Comparison of ENCODE assay signal across 15 cellular contexts in genomic region chr13:100602472-100603142, GRCh38. TPM values are rescaled to one million over a fixed set of nuclear protein-coding genes. Genes with fewer than 3 reads are reported as not detected.
DNase-seq lines count a peak whose midpoint lies in the region; ATAC-seq and TF ChIP-seq lines count a peak whose summit lies in the region.
"Had no signal": no experiment of that assay in that cellular context is flagged by ENCODE, and none has a peak within 500 bp of the region (broad histone marks: within the 10 kb centered on the region; RNA-seq: fewer than 3 reads in every experiment).

No MANE protein-coding gene starts in this region.

- peaks cover 6% of the 10 kb centered on the region for H3K27me3 Mint-ChIP-seq in nephron progenitor cell (ENCODE audit: low read depth, poor library complexity)
- no peaks in the 10 kb centered on the region for H3K27me3 Mint-ChIP-seq in endodermal cell (ENCODE audit: insufficient read depth)
- H3K27me3 Mint-ChIP-seq in activated T-cell treated with anti-CD3 and anti-CD28 coated beads, Interleukin-2, amount 50 U/mL, for 4 hours (ENCODE audit: low read depth) = no peaks in the 10 kb centered on the region

- DNase-seq in Ammon's horn (ENCODE audit: low spot score) = peak; percentile 7
- peak; percentile 50 for DNase-seq in astrocyte of the hippocampus (ENCODE audit: low read depth, low spot score)
- peak; percentile 12 for DNase-seq in fibroblast of the aortic adventitia (ENCODE audit: low read depth)
- no peak for DNase-seq in nephron progenitor cell
- DNase-seq in endodermal cell = no peak
- DNase-seq in activated T-cell treated with anti-CD3 and anti-CD28 coated beads, Interleukin-2, amount 50 U/mL, for 4 hours = no peak
- no peak for DNase-seq in activated T-cell treated with anti-CD3 and anti-CD28 coated beads for 4 hours
- DNase-seq: CD8-positive, alpha-beta T cell; DMS79 treated with DMSO at 0.1 percent for 48 hours; NCI-H1092 treated with DMSO at 0.1 percent for 48 hours; NCI-H2081 treated with DMSO at 0.1 percent for 48 hours; NCI-H510A; NCI-H774 had no signal

- H3K9me3 Mint-ChIP-seq in nephron progenitor cell (no peaks in the 10 kb centered on the region), endodermal cell (no peaks in the 10 kb centered on the region)
- no peaks in the 10 kb centered on the region for H3K9me3 Mint-ChIP-seq in activated T-cell treated with anti-CD3 and anti-CD28 coated beads, Interleukin-2, amount 50 U/mL, for 4 hours
- H3K9me3 Mint-ChIP-seq: CD8-positive, alpha-beta T cell had no signal

- no peaks in the 10 kb centered on the region for H3K36me3 ChIP-seq in endodermal cell (ENCODE audit: control insufficient read depth, insufficient read depth, low read length)

- H3K4me3 ChIP-seq in fibroblast of the aortic adventitia (ENCODE audit: low read depth, low read length) = no peak overlapping the region
- H3K4me3 ChIP-seq in endodermal cell (ENCODE audit: low read length) = no peak overlapping the region
- H3K4me3 ChIP-seq: BLaER1 had no signal

- H3K4me1 Mint-ChIP-seq in nephron progenitor cell (peaks cover 29% of the 10 kb centered on the region), endodermal cell (peaks cover 4% of the 10 kb centered on the region)
- H3K4me1 Mint-ChIP-seq in activated T-cell treated with anti-CD3 and anti-CD28 coated beads, Interleukin-2, amount 50 U/mL, for 4 hours (ENCODE audit: low read depth) = no peaks in the 10 kb centered on the region

- no peak overlapping the region for H3K27ac ChIP-seq in endodermal cell (ENCODE audit: low read depth, low read length)
- H3K27ac ChIP-seq: BLaER1 had no signal

- ATAC-seq in activated T-cell treated with anti-CD3 and anti-CD28 coated beads, Interleukin-2, amount 50 U/mL, for 4 hours = no peak
- no peak for ATAC-seq in GM21737 (IDR thresholded peaks at IDR 0.05; ENCODE audit: unreplicated experiment)
- ATAC-seq: CD8-positive, alpha-beta T cell had no signal

- H3K9me3 ChIP-seq in endodermal cell (ENCODE audit: control insufficient read depth, low read length) = no peaks in the 10 kb centered on the region
- H3K9me3 ChIP-seq: BLaER1 had no signal

- 57 to 91% methylated on average over 2 to 8 of the region's 8 CpGs for WGBS in endodermal cell (ENCODE audit: insufficient coverage in 1 of 2, insufficient read length in 1 of 2), 2 experiments

- TF ChIP-seq CTCF in fibroblast of the aortic adventitia (IDR thresholded peaks at IDR 0.05; ENCODE audit: insufficient read depth, low read length) (no peak), nephron progenitor cell (IDR thresholded peaks at IDR 0.05) (no peak), endodermal cell (conservative IDR thresholded peaks at IDR 0.05) (no peak)

- H3K27me3 ChIP-seq in endodermal cell (ENCODE audit: control insufficient read depth, insufficient read depth, low read length, poor library complexity, severe bottlenecking) = no peaks in the 10 kb centered on the region
- H3K27me3 ChIP-seq: BLaER1 had no signal

- peaks cover 45% of the 10 kb centered on the region for H3K36me3 Mint-ChIP-seq in nephron progenitor cell (ENCODE audit: low read depth)
- H3K36me3 Mint-ChIP-seq in endodermal cell (ENCODE audit: low read depth) = peaks cover 8% of the 10 kb centered on the region
- H3K36me3 Mint-ChIP-seq in activated T-cell treated with anti-CD3 and anti-CD28 coated beads, Interleukin-2, amount 50 U/mL, for 4 hours (ENCODE audit: insufficient read depth) = peaks cover 11% of the 10 kb centered on the region

- peak overlapping the region; percentile 75 for H3K27ac Mint-ChIP-seq in nephron progenitor cell
- H3K27ac Mint-ChIP-seq in endodermal cell = no peak overlapping the region
- H3K27ac Mint-ChIP-seq: CD8-positive, alpha-beta T cell had no signal

- no peak overlapping the region for H3K9ac ChIP-seq in endodermal cell (ENCODE audit: extremely low read depth, low read length, poor library complexity, severe bottlenecking)
- H3K9ac ChIP-seq: BLaER1 had no signal

- H3K4me1 ChIP-seq in endodermal cell (ENCODE audit: control insufficient read depth, insufficient read depth, low read length) = no peaks in the 10 kb centered on the region
- H3K4me1 ChIP-seq: BLaER1 had no signal

- H3K4me3 Mint-ChIP-seq in nephron progenitor cell (no peak overlapping the region), endodermal cell (no peak overlapping the region)
- no peak overlapping the region for H3K4me3 Mint-ChIP-seq in activated T-cell treated with anti-CD3 and anti-CD28 coated beads, Interleukin-2, amount 50 U/mL, for 4 hours
- H3K4me3 Mint-ChIP-seq: CD8-positive, alpha-beta T cell had no signal

RNA-seq across cellular contexts. Expression of gene GGACT, which starts 14.0 kb away (rescaled TPM):
- total RNA-seq in fibroblast of the aortic adventitia (ENCODE audit: low replicate concordance) (5.9 and 9.1 TPM in 2 replicates), endodermal cell (1 to 10 TPM; 2.7 to 6.6 TPM)
- polyA plus RNA-seq in endodermal cell (2013, experiment 1 of 2) = 5.0 TPM
- 4.6 TPM for polyA plus RNA-seq in endodermal cell (2013, experiment 2 of 2)
- 1 to 10 TPM; 2.9 to 4.1 (median 3.9) TPM for total RNA-seq in activated T-cell treated with anti-CD3 and anti-CD28 coated beads, Interleukin-2, amount 50 U/mL, for 4 hours

Comparison
In these comparisons a context has a peak if more than half of its experiments do, and no peak if none do; other contexts are left out.
1. DNase-seq: peak in Ammon's horn (single experiment), astrocyte of the hippocampus (single experiment) and fibroblast of the aortic adventitia (single experiment); none in nephron progenitor cell (single experiment), endodermal cell (single experiment), activated T-cell treated with anti-CD3 and anti-CD28 coated beads, Interleukin-2, amount 50 U/mL, for 4 hours (single experiment) and activated T-cell treated with anti-CD3 and anti-CD28 coated beads for 4 hours (single experiment).